ENCODE assay signal across 15 cellular contexts in genomic region chr12:106865685-106866084, GRCh38.
"Had no signal": no experiment of that assay in that cellular context is flagged by ENCODE, and none has a peak within 500 bp of the region (broad histone marks: within the 10 kb centered on the region; RNA-seq: fewer than 3 reads in every experiment).

No MANE protein-coding gene starts in this region.

- H3K27ac Mint-ChIP-seq: activated CD4-positive, alpha-beta T cell treated with anti-CD3 and anti-CD28 coated beads, Interleukin-2, amount 10 ng/mL, durations not matched to agents 24 days and 14 days; activated T-helper 17 cell treated with anti-CD3 and anti-CD28 coated beads, Interleukin-2, amount 50 U/mL, for 72 hours; dendritic cell treated with granulocyte-macrophage colony-stimulating factor and Interleukin-4, amounts not matched to agents 40 ng/mL and 50 ng/mL, for 4 days; stimulated activated memory B cell treated with anti-CD40 and anti-IgM and Interleukin-4, amounts not matched to agents 10 μg/mL and 1 μg/mL and 100 μg/mL, for 72 hours had no signal

- ATAC-seq: activated T-helper 17 cell treated with anti-CD3 and anti-CD28 coated beads, Interleukin-2, amount 50 U/mL, for 72 hours; esophagus mucosa; right cardiac atrium; stimulated activated memory B cell treated with anti-CD40 and anti-IgM and Interleukin-4, amounts not matched to agents 10 μg/mL and 1 μg/mL and 100 μg/mL, for 72 hours had no signal

- H3K4me3 ChIP-seq: SJSA1, transverse colon had no signal

- H3K4me1 Mint-ChIP-seq: activated CD4-positive, alpha-beta T cell treated with anti-CD3 and anti-CD28 coated beads, Interleukin-2, amount 10 ng/mL, durations not matched to agents 24 days and 14 days; stimulated activated memory B cell treated with anti-CD40 and anti-IgM and Interleukin-4, amounts not matched to agents 10 μg/mL and 1 μg/mL and 100 μg/mL, for 72 hours had no signal

- H3K27ac ChIP-seq: SJSA1, transverse colon, WERI-Rb-1 had no signal

- H3K27me3 Mint-ChIP-seq: activated CD4-positive, alpha-beta T cell treated with anti-CD3 and anti-CD28 coated beads, Interleukin-2, amount 10 ng/mL, durations not matched to agents 24 days and 14 days; activated T-helper 17 cell treated with anti-CD3 and anti-CD28 coated beads, Interleukin-2, amount 50 U/mL, for 72 hours; central memory CD8-positive, alpha-beta T cell; stimulated activated memory B cell treated with anti-CD40 and anti-IgM and Interleukin-4, amounts not matched to agents 10 μg/mL and 1 μg/mL and 100 μg/mL, for 72 hours had no signal

- DNase-seq: activated CD4-positive, alpha-beta T cell treated with anti-CD3 and anti-CD28 coated beads, Interleukin-2, amount 10 ng/mL, durations not matched to agents 24 days and 14 days; activated CD8-positive, alpha-beta memory T cell treated with anti-CD3 and anti-CD28 coated beads for 24 hours; activated naive CD4-positive, alpha-beta T cell treated with anti-CD3 and anti-CD28 coated beads, Interleukin-2, amount 50 U/mL, for 16 hours; posterior cingulate gyrus; right cardiac atrium; small intestine; substantia nigra; transverse colon; WERI-Rb-1 had no signal

- H3K27me3 ChIP-seq: SJSA1, transverse colon had no signal

- H3K9me3 Mint-ChIP-seq: activated CD4-positive, alpha-beta T cell treated with anti-CD3 and anti-CD28 coated beads, Interleukin-2, amount 10 ng/mL, durations not matched to agents 24 days and 14 days; activated T-helper 17 cell treated with anti-CD3 and anti-CD28 coated beads, Interleukin-2, amount 50 U/mL, for 72 hours; central memory CD8-positive, alpha-beta T cell; dendritic cell treated with granulocyte-macrophage colony-stimulating factor and Interleukin-4, amounts not matched to agents 40 ng/mL and 50 ng/mL, for 4 days; stimulated activated memory B cell treated with anti-CD40 and anti-IgM and Interleukin-4, amounts not matched to agents 10 μg/mL and 1 μg/mL and 100 μg/mL, for 72 hours had no signal

- H3K9me3 ChIP-seq: SJSA1, transverse colon had no signal

- H3K4me3 Mint-ChIP-seq: activated CD4-positive, alpha-beta T cell treated with anti-CD3 and anti-CD28 coated beads, Interleukin-2, amount 10 ng/mL, durations not matched to agents 24 days and 14 days; activated T-helper 17 cell treated with anti-CD3 and anti-CD28 coated beads, Interleukin-2, amount 50 U/mL, for 72 hours; central memory CD8-positive, alpha-beta T cell; dendritic cell treated with granulocyte-macrophage colony-stimulating factor and Interleukin-4, amounts not matched to agents 40 ng/mL and 50 ng/mL, for 4 days; stimulated activated memory B cell treated with anti-CD40 and anti-IgM and Interleukin-4, amounts not matched to agents 10 μg/mL and 1 μg/mL and 100 μg/mL, for 72 hours had no signal
